18 cellular contexts compared by ENCODE assay signal in the genomic region with DNA sequence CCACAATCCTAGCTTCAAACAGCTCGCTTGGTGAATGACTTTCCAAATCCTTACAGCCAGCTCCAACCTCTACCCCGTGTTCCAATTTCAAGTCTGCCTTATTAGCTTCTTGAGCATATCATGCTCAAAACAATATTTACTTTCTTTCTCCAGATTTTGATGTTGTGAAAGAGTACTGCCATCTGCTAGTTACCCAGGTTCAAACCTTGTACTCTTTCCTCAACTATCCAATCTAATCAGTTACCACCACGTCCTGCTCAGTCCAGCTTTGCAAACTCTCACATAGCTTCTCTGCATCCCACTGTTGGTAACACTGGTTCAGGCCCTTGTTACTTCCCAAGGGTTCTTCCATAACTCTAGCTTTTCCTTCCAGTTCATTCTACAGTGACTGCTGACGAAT.
A peak's percentile ranks its signal among the peaks of the same experiment; 100 is the strongest.
DNase-seq lines count a peak whose midpoint lies in the region; ATAC-seq and TF ChIP-seq lines count a peak whose summit lies in the region.
"Had no signal": no experiment of that assay in that cellular context is flagged by ENCODE, and none has a peak within 500 bp of the region (broad histone marks: within the 10 kb centered on the region; RNA-seq: fewer than 3 reads in every experiment).

No MANE protein-coding gene starts in this region.

- H2AK5ac ChIP-seq in mesendoderm (ENCODE audit: low read length) = no peak overlapping the region

- DNase-seq in body of pancreas = peak in 2 of 4 donors; percentile 22 to 34
- DNase-seq in mesendoderm = no peak
- no peak for DNase-seq in nephron progenitor cell
- DNase-seq in lower lobe of right lung = no peak
- DNase-seq: AML-193; Caco-2; Calu3; CD4-positive, alpha-beta T cell; CD8-positive, alpha-beta T cell; DMS79 treated with DMSO at 0.1 percent for 48 hours; GF-D8 had no signal

- peak overlapping the region in 3 of 4 donors; percentile 29 to 52 (median 40) for H3K27ac ChIP-seq in body of pancreas
- H3K27ac ChIP-seq in mesendoderm (ENCODE audit: low read depth, low read length) = no peak overlapping the region
- no peak overlapping the region for H3K27ac ChIP-seq in lower lobe of right lung
- H3K27ac ChIP-seq: 22Rv1; A549; BLaER1 treated with 17β-estradiol and CSF1 and Interleukin-3, amounts not matched to agents 10 nM and 100 nM; C4-2B had no signal

- H3K18ac ChIP-seq in mesendoderm (ENCODE audit: low read length) = no peak overlapping the region

- H3K4me3 Mint-ChIP-seq in nephron progenitor cell = no peak overlapping the region
- H3K4me3 Mint-ChIP-seq: B cell; CD4-positive, alpha-beta T cell; CD8-positive, alpha-beta T cell had no signal

- H3K9me3 ChIP-seq in body of pancreas = no peaks in the 10 kb centered on the region
- H3K9me3 ChIP-seq in lower lobe of right lung = no peaks in the 10 kb centered on the region
- H3K9me3 ChIP-seq: A549, Caco-2 had no signal

- H3K4me1 Mint-ChIP-seq in nephron progenitor cell = peaks cover 15% of the 10 kb centered on the region

- H3K4me1 ChIP-seq in body of pancreas (peaks cover 32% of the 10 kb centered on the region), mesendoderm (ENCODE audit: control insufficient read depth, low read depth, low read length) (no peaks in the 10 kb centered on the region), lower lobe of right lung (no peaks in the 10 kb centered on the region)
- H3K4me1 ChIP-seq: A549; BLaER1 treated with 17β-estradiol and CSF1 and Interleukin-3, amounts not matched to agents 10 nM and 100 nM had no signal

- no peak overlapping the region for H2BK15ac ChIP-seq in mesendoderm (replicated peaks; ENCODE audit: low read depth)

- H3K79me2 ChIP-seq in mesendoderm (ENCODE audit: control insufficient read depth, insufficient read depth, low read length) = no peaks in the 10 kb centered on the region

- TF ChIP-seq CTCF in body of pancreas (IDR thresholded peaks at IDR 0.05) (no peak), nephron progenitor cell (IDR thresholded peaks at IDR 0.05) (no peak), lower lobe of right lung (IDR thresholded peaks at IDR 0.05) (no peak)

- ATAC-seq in body of pancreas (peak; percentile 79), GM21576 (IDR thresholded peaks at IDR 0.05; ENCODE audit: unreplicated experiment) (no peak), lower lobe of right lung (no peak), GM21390 (IDR thresholded peaks at IDR 0.05; ENCODE audit: unreplicated experiment) (no peak)
- ATAC-seq: A549; CD8-positive, alpha-beta T cell had no signal

- no peak overlapping the region for H3K4me3 ChIP-seq in body of pancreas
- no peak overlapping the region for H3K4me3 ChIP-seq in mesendoderm (ENCODE audit: low read length)
- H3K4me3 ChIP-seq in lower lobe of right lung = no peak overlapping the region
- H3K4me3 ChIP-seq: A549; BLaER1 treated with 17β-estradiol and CSF1 and Interleukin-3, amounts not matched to agents 10 nM and 100 nM had no signal

- H3K27ac Mint-ChIP-seq in nephron progenitor cell = peak overlapping the region; percentile 5
- H3K27ac Mint-ChIP-seq: B cell; CD4-positive, alpha-beta T cell; CD8-positive, alpha-beta T cell had no signal

- TF ChIP-seq POLR2A in body of pancreas (IDR thresholded peaks at IDR 0.05) = no peak

- H4K5ac ChIP-seq in mesendoderm (ENCODE audit: low read length) = peak overlapping the region; percentile 49

- H3K23ac ChIP-seq in mesendoderm (ENCODE audit: low read length) = no peak overlapping the region

- H3K9ac ChIP-seq in mesendoderm (ENCODE audit: low read length) = no peak overlapping the region
- H3K9ac ChIP-seq: BLaER1 treated with 17β-estradiol and CSF1 and Interleukin-3, amounts not matched to agents 10 nM and 100 nM had no signal

- H4K8ac ChIP-seq in mesendoderm (ENCODE audit: low read depth, low read length) = no peak overlapping the region

- H3K56ac ChIP-seq in mesendoderm (ENCODE audit: low read length) = no peak overlapping the region

- H3K36me3 Mint-ChIP-seq in nephron progenitor cell (ENCODE audit: low read depth) = no peaks in the 10 kb centered on the region

- no peaks in the 10 kb centered on the region for H3K9me3 Mint-ChIP-seq in nephron progenitor cell
- H3K9me3 Mint-ChIP-seq: CD8-positive, alpha-beta T cell had no signal

- peaks cover 7% of the 10 kb centered on the region for H3K27me3 Mint-ChIP-seq in nephron progenitor cell (ENCODE audit: low read depth, poor library complexity)
- H3K27me3 Mint-ChIP-seq: B cell; CD4-positive, alpha-beta T cell had no signal

- no peaks in the 10 kb centered on the region for H3K36me3 ChIP-seq in body of pancreas (replicated peaks in 1 of 2; ENCODE audit: insufficient read depth in 1 of 2, low read depth in 2 of 2)
- no peaks in the 10 kb centered on the region for H3K36me3 ChIP-seq in mesendoderm (ENCODE audit: control insufficient read depth, insufficient read depth, low read length)
- no peaks in the 10 kb centered on the region for H3K36me3 ChIP-seq in lower lobe of right lung
- H3K36me3 ChIP-seq: BLaER1 treated with 17β-estradiol and CSF1 and Interleukin-3, amounts not matched to agents 10 nM and 100 nM had no signal

- intact Hi-C loops in body of pancreas (cut with DNase I) (no loop called here), lower lobe of right lung (cut with DNase I) (no loop called here)

- H3K4ac ChIP-seq in mesendoderm (ENCODE audit: low read depth, low read length) = no peak overlapping the region

- no peak overlapping the region for H2BK120ac ChIP-seq in mesendoderm (ENCODE audit: low read depth, low read length)

- no peak overlapping the region for H2BK5ac ChIP-seq in mesendoderm (ENCODE audit: low read length)

- no peak overlapping the region for H3K4me2 ChIP-seq in mesendoderm (ENCODE audit: low read length)
- H3K4me2 ChIP-seq: A549; BLaER1 treated with 17β-estradiol and CSF1 and Interleukin-3, amounts not matched to agents 10 nM and 100 nM had no signal

- H3K27me3 ChIP-seq in body of pancreas = no peaks in the 10 kb centered on the region
- H3K27me3 ChIP-seq in mesendoderm (ENCODE audit: insufficient read depth, low read length, poor library complexity) = no peaks in the 10 kb centered on the region
- H3K27me3 ChIP-seq in lower lobe of right lung (ENCODE audit: low read depth) = no peaks in the 10 kb centered on the region
- H3K27me3 ChIP-seq: BLaER1 treated with 17β-estradiol and CSF1 and Interleukin-3, amounts not matched to agents 10 nM and 100 nM had no signal

- WGBS in body of pancreas, 2 donors = 33 to 49% methylated on average over 4 of the region's 4 CpGs
- WGBS in mesendoderm (ENCODE audit: extremely low coverage, insufficient coverage, low lambda C conversion rate) = no CpG with 5 or more reads among the region's 4 CpGs

- H3K79me1 ChIP-seq in mesendoderm (ENCODE audit: low read length) = no peaks in the 10 kb centered on the region

Comparison
In these comparisons a context has a peak if more than half of its experiments do, and no peak if none do; other contexts are left out.
1. H3K27ac ChIP-seq: peak in body of pancreas (3 of 4); none in mesendoderm (single experiment) and lower lobe of right lung (single experiment).